In genomic region chr22:23248583-23248982, GRCh38 we compare ENCODE assay signal across 8 cellular contexts.
A peak's percentile ranks its signal among the peaks of the same experiment; 100 is the strongest.
DNase-seq lines count a peak whose midpoint lies in the region; FAIRE-seq and TF ChIP-seq lines count a peak whose summit lies in the region.
"Had no signal": no experiment of that assay in that cellular context is flagged by ENCODE, and none has a peak within 500 bp of the region (broad histone marks: within the 10 kb centered on the region; RNA-seq: fewer than 3 reads in every experiment).

No MANE protein-coding gene starts in this region.

- H3K27me3 ChIP-seq in H9 (ENCODE audit: insufficient read depth, low read length): no peaks in the 10 kb centered on the region
- no peaks in the 10 kb centered on the region for H3K27me3 ChIP-seq in endothelial cell of umbilical vein (ENCODE audit: control insufficient read depth in 2 of 2, insufficient read depth in 2 of 2, low read length in 2 of 2)
- H3K27me3 ChIP-seq in esophagus squamous epithelium: no peaks in the 10 kb centered on the region
- H3K27me3 ChIP-seq: gastroesophageal sphincter had no signal

- H3K9me1 ChIP-seq in endothelial cell of umbilical vein (replicated peaks; ENCODE audit: control insufficient read depth, extremely low read depth, insufficient read depth, low read length): no peaks in the 10 kb centered on the region

- no CpG with 5 or more reads among the region's 2 CpGs for WGBS in H9 (ENCODE audit: extremely low coverage, insufficient read length, low lambda C conversion rate)
- 73% methylated on average over 2 of the region's 2 CpGs; no CpG with 5 or more reads in 1 of the 2 donors for WGBS in esophagus squamous epithelium, 2 donors

- no TSS peak for BruUV-seq in endothelial cell of umbilical vein (replicated peaks; lab: Mats Ljungman, UMichigan)

- TF ChIP-seq CTCF in H9 (conservative IDR thresholded peaks at IDR 0.05): no peak
- TF ChIP-seq CTCF in endothelial cell of umbilical vein (IDR thresholded peaks at IDR 0.05; ENCODE audit: extremely low read depth in 1 of 2, insufficient read depth in 1 of 2, low read depth in 1 of 2, low read length in 2 of 2): no peak
- no peak for TF ChIP-seq CTCF in esophagus squamous epithelium (IDR thresholded peaks at IDR 0.05)

- no peaks in the 10 kb centered on the region for H3K23me2 ChIP-seq in H9 (ENCODE audit: insufficient read length, low read depth, low read length, poor library complexity, severe bottlenecking)

- no peak overlapping the region for H4K91ac ChIP-seq in H9 (ENCODE audit: insufficient read length, low read depth, low read length)

- peaks cover 7 to 12% (median 10%) of the 10 kb centered on the region in 3 experiments for H3K36me3 Mint-ChIP-seq in H9 (ENCODE audit: insufficient read depth in 1 of 3, low read depth in 3 of 3)

- H3K9ac ChIP-seq in H9 (ENCODE audit: extremely low read depth, insufficient read length, low read length): no peak overlapping the region
- H3K9ac ChIP-seq in endothelial cell of umbilical vein (replicated peaks; ENCODE audit: extremely low read depth, insufficient read depth, low read length): no peak overlapping the region

- no peaks in the 10 kb centered on the region for H3K27me3 Mint-ChIP-seq in H9 (ENCODE audit: low read depth)

- no peaks in the 10 kb centered on the region for H4K20me1 ChIP-seq in H9 (ENCODE audit: control insufficient read depth, insufficient read depth, insufficient read length)
- peaks cover 2% of the 10 kb centered on the region for H4K20me1 ChIP-seq in endothelial cell of umbilical vein (replicated peaks; ENCODE audit: control insufficient read depth, extremely low read depth, insufficient read depth, low read length)

- 0 out of 2 replicates have a peak overlapping the region, but pooled peaks have one; percentile 75 for H3K14ac ChIP-seq in H9 (ENCODE audit: insufficient read depth, low read length)

- peaks cover 29% of the 10 kb centered on the region; the same call in 1 of the 2 replicates for H3K79me2 ChIP-seq in H9 (ENCODE audit: insufficient read depth, low read length)
- H3K79me2 ChIP-seq in endothelial cell of umbilical vein (ENCODE audit: control insufficient read depth, insufficient read depth, low read length): peaks cover 94% of the 10 kb centered on the region

- no peak overlapping the region; a peak in 1 of 7 replicates for H3K27ac Mint-ChIP-seq in H9

- no peak overlapping the region for H3K18ac ChIP-seq in H9 (ENCODE audit: insufficient read length, low read depth, low read length)

- H3K9me3 ChIP-seq in H9 (ENCODE audit: control insufficient read depth, low read depth, low read length) (no peaks in the 10 kb centered on the region), endothelial cell of umbilical vein (replicated peaks; ENCODE audit: control insufficient read depth, insufficient read depth, low read length) (no peaks in the 10 kb centered on the region), esophagus squamous epithelium (no peaks in the 10 kb centered on the region)
- H3K9me3 ChIP-seq: gastroesophageal sphincter had no signal

- H2AK5ac ChIP-seq in H9 (ENCODE audit: insufficient read length, low read length): no peak overlapping the region

- peaks cover 25% of the 10 kb centered on the region for H3K4me1 ChIP-seq in H9 (ENCODE audit: insufficient read depth, low read length)
- H3K4me1 ChIP-seq in endothelial cell of umbilical vein (ENCODE audit: control insufficient read depth, extremely low read depth, insufficient read depth, low read length): peaks cover 9% of the 10 kb centered on the region
- peaks cover 9 to 36% (median 20%) of the 10 kb centered on the region in 3 donors for H3K4me1 ChIP-seq in esophagus squamous epithelium

- no peaks in the 10 kb centered on the region for H3K9me3 Mint-ChIP-seq in H9

- peaks cover 89 to 95% of the 10 kb centered on the region in 2 experiments for H3K4me1 Mint-ChIP-seq in H9

- dilution Hi-C loops in endothelial cell of umbilical vein (cut with MboI; ENCODE audit: extremely low pct_ligation_motif_present, low sequenced_read_pairs): no loop called here

- no peak overlapping the region for H2AFZ ChIP-seq in H9 (ENCODE audit: low read length)
- no peak overlapping the region for H2AFZ ChIP-seq in endothelial cell of umbilical vein (ENCODE audit: low read depth, low read length)

- no peak overlapping the region for H3K4me3 Mint-ChIP-seq in H9

- TF ChIP-seq POLR2A in endothelial cell of umbilical vein (IDR thresholded peaks at IDR 0.05; ENCODE audit: low read depth, low read length) (no peak), esophagus squamous epithelium (IDR thresholded peaks at IDR 0.05) (no peak)

- intact Hi-C loops in endothelial cell of umbilical vein (cut with micrococcal nuclease) (no loop called here), esophagus squamous epithelium (cut with DNase I) (no loop called here)

- POLR2A ChIA-PET in endothelial cell of umbilical vein (lab: Charles Lee): no interaction called here

- H3K23ac ChIP-seq in H9 (ENCODE audit: insufficient read length, low read depth, low read length): no peak overlapping the region

- no peak overlapping the region for H4K5ac ChIP-seq in H9 (ENCODE audit: insufficient read length, low read depth, low read length)

- H3T11ph ChIP-seq in H9 (ENCODE audit: low read length): no peak overlapping the region

- H2BK120ac ChIP-seq in H9 (ENCODE audit: low read depth, low read length, poor library complexity, severe bottlenecking): no peak overlapping the region

- no peak overlapping the region for H4K8ac ChIP-seq in H9 (replicated peaks; ENCODE audit: insufficient read length, low read depth, low read length)

- H3K79me1 ChIP-seq in H9 (ENCODE audit: insufficient read depth, low read depth, low read length, poor library complexity, severe bottlenecking): peaks cover 14% of the 10 kb centered on the region

- no peak overlapping the region for H2BK5ac ChIP-seq in H9 (ENCODE audit: insufficient read length, low read length)

- H3K56ac ChIP-seq in H9 (ENCODE audit: insufficient read length, low read depth, low read length): no peak overlapping the region

- H3K4me2 ChIP-seq in H9 (ENCODE audit: insufficient read depth, insufficient read length, low read length) (no peak overlapping the region), endothelial cell of umbilical vein (ENCODE audit: insufficient read depth, low read length) (no peak overlapping the region)

- FAIRE-seq in endothelial cell of umbilical vein (lab: Jason Lieb, UNC): peak; percentile 4
- FAIRE-seq in GM19239 (lab: Jason Lieb, UNC): no peak

- H2BK12ac ChIP-seq in H9 (ENCODE audit: insufficient read length, low read depth, low read length): no peak overlapping the region

- DNase-seq in H9 (peak; percentile 61), NCI-H748 (lab: John Stamatoyannopoulos, UW; ENCODE audit: unreplicated experiment) (peak; percentile 72), endothelial cell of umbilical vein (ENCODE audit: low read depth, low spot score) (peak; percentile 35), renal cortical epithelial cell (ENCODE audit: low read depth) (peak; percentile 39), esophagus squamous epithelium (lab: John Stamatoyannopoulos, UW) (no peak), GM19239 (ENCODE audit: insufficient read length, low spot score) (no peak), DMS79 treated with DMSO at 0.1 percent for 48 hours (lab: John Stamatoyannopoulos, UW) (no peak)

- H3K27ac ChIP-seq in H9 (ENCODE audit: insufficient read length, low read depth, low read length) (no peak overlapping the region), endothelial cell of umbilical vein (ENCODE audit: insufficient read depth, low read depth, low read length) (no peak overlapping the region), esophagus squamous epithelium (no peak overlapping the region)
- H3K27ac ChIP-seq: gastroesophageal sphincter had no signal

- no peak overlapping the region for H2BK20ac ChIP-seq in H9 (ENCODE audit: low read depth, low read length, poor library complexity, severe bottlenecking)

- H3K4me3 ChIP-seq in endothelial cell of umbilical vein (replicated peaks in 1 of 3; ENCODE audit: insufficient read depth in 1 of 3, low read depth in 1 of 3, low read length in 3 of 3) (no peak overlapping the region), esophagus squamous epithelium (no peak overlapping the region)
- H3K4me3 ChIP-seq: gastroesophageal sphincter had no signal

- no peak overlapping the region for H2BK15ac ChIP-seq in H9 (ENCODE audit: low read depth, low read length)

- peaks cover 0 to 3% of the 10 kb centered on the region in 2 experiments for H3K36me3 ChIP-seq in endothelial cell of umbilical vein (ENCODE audit: control insufficient read depth in 2 of 2, extremely low read depth in 1 of 2, insufficient read depth in 2 of 2, low read length in 2 of 2)
- peaks cover 0 to 3% (median 0%) of the 10 kb centered on the region in 3 donors for H3K36me3 ChIP-seq in esophagus squamous epithelium

- H3K4ac ChIP-seq in H9 (ENCODE audit: low read depth, low read length): no peak overlapping the region

- CTCF ChIA-PET in endothelial cell of umbilical vein (lab: Charles Lee): interaction anchor here (1.1 kb wide), 1 partner anchor 33 kb away, joined by 4 read pairs; no protein-coding TSS in a partner anchor

TF ChIP-seq in endothelial cell of umbilical vein, 7 proteins besides CTCF, POLR2A, EP300 and RAD21:
- no peak for TF ChIP-seq JUN (IDR thresholded peaks at IDR 0.05; ENCODE audit: borderline replicate concordance, insufficient read depth, insufficient read length, low read depth)
- no peak for TF ChIP-seq MYC (IDR thresholded peaks at IDR 0.05; ENCODE audit: low read depth, low read length)
- no peak for TF ChIP-seq FOS (IDR thresholded peaks at IDR 0.05; ENCODE audit: borderline replicate concordance, insufficient read depth, low read length)
- no peak for TF ChIP-seq EZH2 (IDR thresholded peaks at IDR 0.05; ENCODE audit: borderline replicate concordance, low read depth, low read length, severe bottlenecking)
- no peak for TF ChIP-seq POLR2AphosphoS5 (IDR thresholded peaks at IDR 0.05; ENCODE audit: insufficient read depth, low read depth, low read length)

Comparison
In these comparisons a context has a peak if more than half of its experiments do, and no peak if none do; other contexts are left out.
1. DNase-seq: peak in H9 (single experiment), NCI-H748 (single experiment), endothelial cell of umbilical vein (single experiment) and renal cortical epithelial cell (single experiment); none in esophagus squamous epithelium (single experiment), GM19239 (single experiment) and DMS79 treated with DMSO at 0.1 percent for 48 hours (single experiment).